Comparison of ENCODE assay signal across 1 cellular context in genomic region chr9:72460342-72461312, GRCh38.
A peak's percentile ranks its signal among the peaks of the same experiment; 100 is the strongest.
TF ChIP-seq lines count a peak whose summit lies in the region.

No MANE protein-coding gene starts in this region.

TF ChIP-seq in HepG2, 621 proteins besides CTCF, POLR2A, EP300 and RAD21 (continued from another document):
- TF ChIP-seq SOX6 (IDR thresholded peaks at IDR 0.05) (no peak), SOX6 (CRISPR knock-in tag; IDR thresholded peaks at IDR 0.05) (no peak), E2F2 (CRISPR knock-in tag; IDR thresholded peaks at IDR 0.05; ENCODE audit: borderline replicate concordance) (no peak), ZNF407 (CRISPR knock-in tag; IDR thresholded peaks at IDR 0.05; ENCODE audit: not compliant biosample characterization) (no peak), HOXA9 (CRISPR knock-in tag; IDR thresholded peaks at IDR 0.05; ENCODE audit: borderline replicate concordance) (no peak), SALL2 (CRISPR knock-in tag; IDR thresholded peaks at IDR 0.05) (no peak), JDP2 (CRISPR knock-in tag; IDR thresholded peaks at IDR 0.05; ENCODE audit: borderline replicate concordance) (no peak), MAFK (conservative IDR thresholded peaks at IDR 0.05 in 1 of 2, IDR thresholded peaks at IDR 0.05 in 1 of 2; ENCODE audit: low read length in 2 of 2) (peak; percentile 42 to 53), GPN1 (CRISPR knock-in tag; IDR thresholded peaks at IDR 0.05; ENCODE audit: borderline replicate concordance) (no peak), ZNF33A (CRISPR knock-in tag; IDR thresholded peaks at IDR 0.05; ENCODE audit: borderline replicate concordance) (no peak), TMF1 (CRISPR knock-in tag; IDR thresholded peaks at IDR 0.05; ENCODE audit: low read depth) (no peak), ZNF350 (CRISPR knock-in tag; IDR thresholded peaks at IDR 0.05; ENCODE audit: borderline replicate concordance, low read depth) (no peak), GPBP1L1 (CRISPR knock-in tag; IDR thresholded peaks at IDR 0.05) (no peak), HNF1A (IDR thresholded peaks at IDR 0.05; ENCODE audit: low read depth) (peak; percentile 65), HNF1A (CRISPR knock-in tag; IDR thresholded peaks at IDR 0.05; ENCODE audit: borderline replicate concordance) (no peak), HNF4A (CRISPR knock-in tag; IDR thresholded peaks at IDR 0.05) (no peak), SMC3 (IDR thresholded peaks at IDR 0.05; ENCODE audit: low read length) (no peak), KLF6 (CRISPR knock-in tag; IDR thresholded peaks at IDR 0.05) (no peak), NFE2 (CRISPR knock-in tag; IDR thresholded peaks at IDR 0.05) (peak; percentile 82), FOXJ3 (CRISPR knock-in tag; IDR thresholded peaks at IDR 0.05; ENCODE audit: borderline replicate concordance) (no peak), ZNF652 (CRISPR knock-in tag; IDR thresholded peaks at IDR 0.05; ENCODE audit: borderline replicate concordance, low read depth) (peak; percentile 74; the same call in 1 of the 2 replicates), ZNF724P (CRISPR knock-in tag; IDR thresholded peaks at IDR 0.05; ENCODE audit: borderline replicate concordance) (no peak), DR1 (CRISPR knock-in tag; IDR thresholded peaks at IDR 0.05) (no peak), TRIM24 (CRISPR knock-in tag; IDR thresholded peaks at IDR 0.05) (no peak), IRF2 (CRISPR knock-in tag; IDR thresholded peaks at IDR 0.05) (no peak), ZNF589 (CRISPR knock-in tag; conservative IDR thresholded peaks at IDR 0.05) (no peak), PBX2 (CRISPR knock-in tag; IDR thresholded peaks at IDR 0.05) (no peak), ZFP1 (CRISPR knock-in tag; IDR thresholded peaks at IDR 0.05) (no peak), NFE2L2 (IDR thresholded peaks at IDR 0.05; ENCODE audit: low read length) (peak; percentile 88), NFYB (CRISPR knock-in tag; IDR thresholded peaks at IDR 0.05) (no peak), RBM22 (optimal IDR thresholded peaks at IDR 0.05; ENCODE audit: low read length) (no peak), BCL6 (CRISPR knock-in tag; IDR thresholded peaks at IDR 0.05) (no peak), HNF4G (IDR thresholded peaks at IDR 0.05; ENCODE audit: borderline replicate concordance, low read depth, low read length) (no peak), HNF4G (CRISPR knock-in tag; IDR thresholded peaks at IDR 0.05; ENCODE audit: borderline replicate concordance, low read depth) (no peak), ZNF333 (CRISPR knock-in tag; IDR thresholded peaks at IDR 0.05; ENCODE audit: borderline replicate concordance) (no peak)
